In genomic region chr3:193554790-193555189, GRCh38 we compare ENCODE assay signal across 15 cellular contexts. TPM values are rescaled to one million over a fixed set of nuclear protein-coding genes. Genes with fewer than 3 reads are reported as not detected.
DNase-seq lines count a peak whose midpoint lies in the region; ATAC-seq, FAIRE-seq and TF ChIP-seq lines count a peak whose summit lies in the region.
"Had no signal": no experiment of that assay in that cellular context is flagged by ENCODE, and none has a peak within 500 bp of the region (broad histone marks: within the 10 kb centered on the region; RNA-seq: fewer than 3 reads in every experiment).

A gene with protein sequence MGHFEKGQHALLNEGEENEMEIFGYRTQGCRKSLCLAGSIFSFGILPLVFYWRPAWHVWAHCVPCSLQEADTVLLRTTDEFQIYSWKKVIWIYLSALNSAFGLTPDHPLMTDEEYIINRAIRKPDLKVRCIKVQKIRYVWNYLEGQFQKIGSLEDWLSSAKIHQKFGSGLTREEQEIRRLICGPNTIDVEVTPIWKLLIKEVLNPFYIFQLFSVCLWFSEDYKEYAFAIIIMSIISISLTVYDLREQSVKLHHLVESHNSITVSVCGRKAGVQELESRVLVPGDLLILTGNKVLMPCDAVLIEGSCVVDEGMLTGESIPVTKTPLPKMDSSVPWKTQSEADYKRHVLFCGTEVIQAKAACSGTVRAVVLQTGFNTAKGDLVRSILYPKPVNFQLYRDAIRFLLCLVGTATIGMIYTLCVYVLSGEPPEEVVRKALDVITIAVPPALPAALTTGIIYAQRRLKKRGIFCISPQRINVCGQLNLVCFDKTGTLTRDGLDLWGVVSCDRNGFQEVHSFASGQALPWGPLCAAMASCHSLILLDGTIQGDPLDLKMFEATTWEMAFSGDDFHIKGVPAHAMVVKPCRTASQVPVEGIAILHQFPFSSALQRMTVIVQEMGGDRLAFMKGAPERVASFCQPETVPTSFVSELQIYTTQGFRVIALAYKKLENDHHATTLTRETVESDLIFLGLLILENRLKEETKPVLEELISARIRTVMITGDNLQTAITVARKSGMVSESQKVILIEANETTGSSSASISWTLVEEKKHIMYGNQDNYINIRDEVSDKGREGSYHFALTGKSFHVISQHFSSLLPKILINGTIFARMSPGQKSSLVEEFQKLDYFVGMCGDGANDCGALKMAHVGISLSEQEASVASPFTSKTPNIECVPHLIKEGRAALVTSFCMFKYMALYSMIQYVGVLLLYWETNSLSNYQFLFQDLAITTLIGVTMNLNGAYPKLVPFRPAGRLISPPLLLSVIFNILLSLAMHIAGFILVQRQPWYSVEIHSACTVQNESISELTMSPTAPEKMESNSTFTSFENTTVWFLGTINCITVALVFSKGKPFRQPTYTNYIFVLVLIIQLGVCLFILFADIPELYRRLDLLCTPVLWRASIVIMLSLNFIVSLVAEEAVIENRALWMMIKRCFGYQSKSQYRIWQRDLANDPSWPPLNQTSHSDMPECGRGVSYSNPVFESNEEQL (minus strand): TSS chr3:193554895. CDS start chr3:193554799, 96 bp downstream.

- peak; percentile 59 for ATAC-seq in lung (ENCODE audit: insufficient read depth, low FRiP score)

- intact Hi-C loops in sigmoid colon (cut with DNase I), result no loop called here
- intact Hi-C loops in activated CD4-positive, alpha-beta T cell treated with anti-CD3 and anti-CD28 coated beads, Interleukin-2, amount 10 ng/mL, durations not matched to agents 24 days and 14 days (cut with micrococcal nuclease), result no loop called here

- no peak within 1 kb of the TSS for H3K14ac ChIP-seq in H1 (ENCODE audit: insufficient read length)

- H3K27ac ChIP-seq in H1 (ENCODE audit: low read depth, low read length), result no peak within 1 kb of the TSS
- peak within 1 kb of the TSS in 1 of 2 donors; percentile 71 for H3K27ac ChIP-seq in lung (ENCODE audit: low read depth in 1 of 2, low read length in 1 of 2)
- no peak within 1 kb of the TSS for H3K27ac ChIP-seq in smooth muscle cell (ENCODE audit: low read depth)
- no peak within 1 kb of the TSS for H3K27ac ChIP-seq in sigmoid colon
- H3K27ac ChIP-seq: esophagus muscularis mucosa had no signal

- H3K18ac ChIP-seq in H1 (ENCODE audit: extremely low read depth, low read length), result no peak within 1 kb of the TSS

- H3K9ac ChIP-seq in H1 (replicated peaks in 1 of 4; ENCODE audit: extremely low read depth in 1 of 4, low read depth in 3 of 4, low read length in 3 of 4), result no peak within 1 kb of the TSS
- no peak within 1 kb of the TSS for H3K9ac ChIP-seq in smooth muscle cell (ENCODE audit: low read depth)

- H4K91ac ChIP-seq in H1 (replicated peaks; ENCODE audit: insufficient read length, low read length), result no peak within 1 kb of the TSS

- no peak within 1 kb of the TSS for H3K4me3 ChIP-seq in H1 (ENCODE audit: extremely low read depth in 1 of 4, insufficient read depth in 2 of 4, low read depth in 3 of 4, low read length in 4 of 4)
- H3K4me3 ChIP-seq in lung, result peak within 1 kb of the TSS; percentile 32
- peak within 1 kb of the TSS; percentile 34 for H3K4me3 ChIP-seq in smooth muscle cell
- no peak within 1 kb of the TSS for H3K4me3 ChIP-seq in sigmoid colon
- H3K4me3 ChIP-seq: esophagus muscularis mucosa had no signal

- H3K4me3 Mint-ChIP-seq in osteocyte (ENCODE audit: unreplicated experiment), result no peak within 1 kb of the TSS
- H3K4me3 Mint-ChIP-seq in activated CD4-positive, alpha-beta T cell treated with anti-CD3 and anti-CD28 coated beads, Interleukin-2, amount 10 ng/mL, durations not matched to agents 24 days and 14 days, result no peak within 1 kb of the TSS

- no peaks in the 10 kb centered on the region for H3K36me3 Mint-ChIP-seq in osteocyte (ENCODE audit: unreplicated experiment)
- no peaks in the 10 kb centered on the region for H3K36me3 Mint-ChIP-seq in activated CD4-positive, alpha-beta T cell treated with anti-CD3 and anti-CD28 coated beads, Interleukin-2, amount 10 ng/mL, durations not matched to agents 24 days and 14 days (ENCODE audit: low read depth)

- TF ChIP-seq EP300 in H1 (IDR thresholded peaks at IDR 0.05; ENCODE audit: borderline replicate concordance in 1 of 2, low read depth in 2 of 2, low read length in 2 of 2) (no peak), sigmoid colon (IDR thresholded peaks at IDR 0.05) (no peak)

- no peak within 1 kb of the TSS for H3K23ac ChIP-seq in H1 (ENCODE audit: insufficient read length)

- TF ChIP-seq RAD21 in H1 (IDR thresholded peaks at IDR 0.05 in 1 of 2, conservative IDR thresholded peaks at IDR 0.05 in 1 of 2; ENCODE audit: low read depth in 2 of 2, low read length in 2 of 2), result no peak

- H3K27me3 Mint-ChIP-seq in osteocyte (ENCODE audit: unreplicated experiment), result peaks cover 30% of the 10 kb centered on the region
- no peaks in the 10 kb centered on the region for H3K27me3 Mint-ChIP-seq in activated CD4-positive, alpha-beta T cell treated with anti-CD3 and anti-CD28 coated beads, Interleukin-2, amount 10 ng/mL, durations not matched to agents 24 days and 14 days

- no peak within 1 kb of the TSS for H2BK12ac ChIP-seq in H1 (ENCODE audit: low read depth, low read length)

- H2BK15ac ChIP-seq in H1 (ENCODE audit: low read length), result no peak within 1 kb of the TSS

- peak within 1 kb of the TSS; percentile 12 to 50; a peak in 1 of 4 replicates for H3K4me2 ChIP-seq in H1 (ENCODE audit: insufficient read depth in 1 of 2, low read depth in 2 of 2, low read length in 2 of 2)
- H3K4me2 ChIP-seq in smooth muscle cell, result no peak within 1 kb of the TSS

- no peak within 1 kb of the TSS for H3K56ac ChIP-seq in H1 (replicated peaks; ENCODE audit: insufficient read length, low read depth, low read length)

- no peak within 1 kb of the TSS for H2BK5ac ChIP-seq in H1 (ENCODE audit: low read depth, low read length)

- H3K27ac Mint-ChIP-seq in osteocyte (ENCODE audit: unreplicated experiment), result no peak within 1 kb of the TSS
- no peak within 1 kb of the TSS for H3K27ac Mint-ChIP-seq in activated CD4-positive, alpha-beta T cell treated with anti-CD3 and anti-CD28 coated beads, Interleukin-2, amount 10 ng/mL, durations not matched to agents 24 days and 14 days
- H3K27ac Mint-ChIP-seq: activated T-helper 2 cell treated with anti-CD3 and anti-CD28 coated beads, Interferon-gamma antibody, Interleukin-2, Interleukin-4, amounts not matched to agents 10 μg/mL and 5 μg/mL and 100 μg/mL, durations not matched to agents 14 hours and 24 hours and 36 hours had no signal

- 70% methylated on average over 8 of the region's 8 CpGs; no CpG with 5 or more reads in 1 of the 2 experiments for WGBS in H1 (ENCODE audit: extremely low coverage in 1 of 2, insufficient coverage in 1 of 2, insufficient read length in 1 of 2, insufficient replicate concordance in 2 of 2, low coverage in 1 of 2, low lambda C conversion rate in 2 of 2, missing lambda C conversion rate in 1 of 2), 2 experiments
- WGBS in lung, 2 donors, result 44 to 52% methylated on average over 8 of the region's 8 CpGs
- WGBS in smooth muscle cell (ENCODE audit: low lambda C conversion rate), result 42% methylated on average over 8 of the region's 8 CpGs
- WGBS in sigmoid colon, 2 donors, result 9 to 41% methylated on average over 8 of the region's 8 CpGs

- TF ChIP-seq POLR2A in H1 (IDR thresholded peaks at IDR 0.05; ENCODE audit: control extremely low read depth in 1 of 2, low read depth in 2 of 2, low read length in 2 of 2), result no peak
- TF ChIP-seq POLR2A in sigmoid colon (IDR thresholded peaks at IDR 0.05), result peak in 1 of 2 donors; percentile 41

- DNase-seq in LoVo (ENCODE audit: low spot score) (peak; percentile 24), H1 (ENCODE audit: low read depth in 1 of 2, low spot score in 2 of 2) (peak in 1 of 2 experiments; percentile 54), lung (ENCODE audit: low spot score) (peak; percentile 72), smooth muscle cell (lab: John Stamatoyannopoulos, UW; ENCODE audit: unreplicated experiment) (no peak), sigmoid colon (no peak), activated gamma-delta T cell (lab: John Stamatoyannopoulos, UW) (no peak), osteocyte (ENCODE audit: extremely low spot score, unreplicated experiment) (no peak)
- DNase-seq in activated CD4-positive, alpha-beta T cell treated with anti-CD3 and anti-CD28 coated beads, Interleukin-2, amount 10 ng/mL, durations not matched to agents 24 days and 14 days, result no peak
- DNase-seq: activated CD4-positive, alpha-beta T cell treated with anti-CD3 and anti-CD28 coated beads, Interleukin-2, amount 50 U/mL, for 1 hour; KG1; NCI-H1930; stimulated activated CD4-positive, alpha-beta T cell treated with anti-CD3 and anti-CD28 coated beads, Interleukin-4, amount 100 ng/mL, for 24 hours; stimulated activated naive CD4-positive, alpha-beta T cell had no signal

- H3K79me2 ChIP-seq in H1 (ENCODE audit: control insufficient read depth in 1 of 2, insufficient read depth in 2 of 2, low read length in 2 of 2), result no peaks in the 10 kb centered on the region
- H3K79me2 ChIP-seq in smooth muscle cell (ENCODE audit: low read depth), result no peaks in the 10 kb centered on the region

- POLR2A ChIA-PET in H1 (lab: Charles Lee; ENCODE audit: partially characterized antibody), result no interaction called here

- H4K8ac ChIP-seq in H1 (ENCODE audit: extremely low read depth, insufficient read depth, low read length), result no peak within 1 kb of the TSS; the same call in 1 of the 2 replicates

- no peaks in the 10 kb centered on the region for H3K9me3 Mint-ChIP-seq in osteocyte (ENCODE audit: unreplicated experiment)
- H3K9me3 Mint-ChIP-seq in activated CD4-positive, alpha-beta T cell treated with anti-CD3 and anti-CD28 coated beads, Interleukin-2, amount 10 ng/mL, durations not matched to agents 24 days and 14 days, result no peaks in the 10 kb centered on the region
- H3K9me3 Mint-ChIP-seq: activated T-helper 2 cell treated with anti-CD3 and anti-CD28 coated beads, Interferon-gamma antibody, Interleukin-2, Interleukin-4, amounts not matched to agents 10 μg/mL and 5 μg/mL and 100 μg/mL, durations not matched to agents 14 hours and 24 hours and 36 hours had no signal

- H3K79me1 ChIP-seq in H1 (ENCODE audit: low read depth, low read length), result no peaks in the 10 kb centered on the region

- H2BK20ac ChIP-seq in H1 (ENCODE audit: low read length), result no peak within 1 kb of the TSS

- H2AK5ac ChIP-seq in H1 (ENCODE audit: low read depth, low read length), result no peak within 1 kb of the TSS

- CTCF ChIA-PET in H1 (lab: Charles Lee; ENCODE audit: partially characterized antibody), result interaction anchor here (0.5 to 1.3 kb wide), 4 partner anchors 78 to 400 kb away, joined by 3 to 4 read pairs (median 4); no protein-coding TSS in a partner anchor

- no peaks in the 10 kb centered on the region for H3K27me3 ChIP-seq in H1 (replicated peaks in 1 of 4; ENCODE audit: control insufficient read depth in 3 of 4, extremely low read depth in 1 of 4, insufficient read depth in 3 of 4, low read length in 3 of 4)
- no peaks in the 10 kb centered on the region for H3K27me3 ChIP-seq in lung (ENCODE audit: control insufficient read depth, insufficient read depth)
- no peaks in the 10 kb centered on the region for H3K27me3 ChIP-seq in smooth muscle cell (ENCODE audit: low read depth)
- no peaks in the 10 kb centered on the region for H3K27me3 ChIP-seq in sigmoid colon
- H3K27me3 ChIP-seq: esophagus muscularis mucosa had no signal

- no peaks in the 10 kb centered on the region for H4K20me1 ChIP-seq in H1 (replicated peaks in 1 of 2; ENCODE audit: control insufficient read depth in 1 of 2, insufficient read depth in 2 of 2, low read length in 2 of 2)
- H4K20me1 ChIP-seq in smooth muscle cell (ENCODE audit: low read depth), result no peaks in the 10 kb centered on the region

- peak; percentile 45 for FAIRE-seq in H1 (lab: Jason Lieb, UNC)

- H3K4me1 ChIP-seq in H1 (replicated peaks in 1 of 4; ENCODE audit: control insufficient read depth in 3 of 4, insufficient read depth in 4 of 4, low read length in 3 of 4) (peaks cover 0 to 4% (median 0%) of the 10 kb centered on the region in 4 experiments; a peak in 2 of 7 replicates), lung (ENCODE audit: control insufficient read depth in 2 of 2, insufficient read depth in 2 of 2, low read length in 2 of 2) (no peaks in the 10 kb centered on the region), smooth muscle cell (ENCODE audit: low read depth) (peaks cover 5% of the 10 kb centered on the region), sigmoid colon (no peaks in the 10 kb centered on the region)
- H3K4me1 ChIP-seq: esophagus muscularis mucosa had no signal

- no peak within 1 kb of the TSS for H3K4ac ChIP-seq in H1 (replicated peaks; ENCODE audit: insufficient read length, low read depth, low read length)

- H4K5ac ChIP-seq in H1 (ENCODE audit: insufficient read length, low read depth, low read length), result no peak within 1 kb of the TSS

- H3K4me1 Mint-ChIP-seq in osteocyte (ENCODE audit: unreplicated experiment), result no peaks in the 10 kb centered on the region
- no peaks in the 10 kb centered on the region for H3K4me1 Mint-ChIP-seq in activated CD4-positive, alpha-beta T cell treated with anti-CD3 and anti-CD28 coated beads, Interleukin-2, amount 10 ng/mL, durations not matched to agents 24 days and 14 days

- peak within 1 kb of the TSS; percentile 93 for H2AFZ ChIP-seq in H1 (ENCODE audit: low read length)
- H2AFZ ChIP-seq in smooth muscle cell (ENCODE audit: low read depth), result no peak within 1 kb of the TSS

- H3K23me2 ChIP-seq in H1 (ENCODE audit: low read depth, low read length), result no peaks in the 10 kb centered on the region

- H3F3A ChIP-seq in smooth muscle cell (ENCODE audit: low read depth), result no peaks in the 10 kb centered on the region

- H2BK120ac ChIP-seq in H1 (replicated peaks; ENCODE audit: low read depth, low read length), result no peak within 1 kb of the TSS

- TF ChIP-seq CTCF in H1 (IDR thresholded peaks at IDR 0.05; ENCODE audit: control extremely low read depth in 1 of 3, insufficient read depth in 1 of 3, low read depth in 1 of 3, low read length in 3 of 3) (no peak), lung (IDR thresholded peaks at IDR 0.05; ENCODE audit: control extremely low read depth, extremely low read depth) (no peak), smooth muscle cell (IDR thresholded peaks at IDR 0.05; ENCODE audit: borderline replicate concordance, insufficient read depth, poor library complexity, severe bottlenecking) (no peak), sigmoid colon (IDR thresholded peaks at IDR 0.05) (no peak), osteocyte (IDR thresholded peaks at IDR 0.05) (no peak)

- H3K36me3 ChIP-seq in H1 (ENCODE audit: control insufficient read depth in 2 of 4, insufficient read depth in 4 of 4, low read length in 3 of 4) (no peaks in the 10 kb centered on the region), lung (ENCODE audit: control insufficient read depth in 2 of 2, insufficient read depth in 2 of 2, low read length in 2 of 2) (no peaks in the 10 kb centered on the region), smooth muscle cell (ENCODE audit: low read depth) (no peaks in the 10 kb centered on the region), sigmoid colon (no peaks in the 10 kb centered on the region)
- H3K36me3 ChIP-seq: esophagus muscularis mucosa had no signal

- no peaks in the 10 kb centered on the region for H3K9me3 ChIP-seq in H1 (ENCODE audit: insufficient read depth in 2 of 2, low read depth in 1 of 2, low read length in 1 of 2)
- no peaks in the 10 kb centered on the region for H3K9me3 ChIP-seq in lung (ENCODE audit: control insufficient read depth in 2 of 2, insufficient read depth in 1 of 2, low read length in 1 of 2)
- no peaks in the 10 kb centered on the region for H3K9me3 ChIP-seq in smooth muscle cell (replicated peaks; ENCODE audit: low read depth)
- H3K9me3 ChIP-seq in sigmoid colon, result no peaks in the 10 kb centered on the region
- H3K9me3 ChIP-seq: esophagus muscularis mucosa had no signal

RNA-seq across cellular contexts. Expression of the gene that starts here (rescaled TPM):
- total RNA-seq in H1 (2021; fragmentation: NEBNext Ultra II Directional; extraction: Animal tissue kit (Norgen Biotek cat#: 25700)), result not detected in 2 replicates
- polyA plus RNA-seq in H1 (2011; rRNA removed), result 0.06 and 0.12 TPM in 2 replicates
- polyA plus RNA-seq in H1 (2011; cell fraction: cytosol; rRNA removed), result 0.06 TPM
- 0.09 TPM for polyA plus RNA-seq in H1 (2011; cell fraction: nucleus; rRNA removed)
- polyA plus RNA-seq in H1 (2012, experiment 1 of 2), result 0.12 to 0.19 TPM in 2 of 4 replicates, not detected in the others
- not detected for polyA plus RNA-seq in H1 (2012, experiment 2 of 2)
- polyA plus RNA-seq in H1 (2013, experiment 1 of 2), result 0.04 TPM
- polyA plus RNA-seq in H1 (2013, experiment 2 of 2), result 0.04 TPM
- 0.06 and 0.22 TPM in 2 replicates for polyA minus RNA-seq in H1 (2011; rRNA and poly(A)+ RNA removed)
- polyA minus RNA-seq in H1 (2011; cell fraction: cytosol; rRNA and poly(A)+ RNA removed), result not detected
- polyA minus RNA-seq in H1 (2011; cell fraction: nucleus; rRNA and poly(A)+ RNA removed), result not detected
- total RNA-seq in lung, result 100 to 1,000 TPM; 114 to 202 TPM
- polyA plus RNA-seq in lung, result 10 to 100 TPM; 25.5 to 57.3 TPM
- total RNA-seq in smooth muscle cell, result 0.27 and 2.4 TPM in 2 replicates
- polyA plus RNA-seq in smooth muscle cell, result 0.46 and 0.50 TPM in 2 replicates
- total RNA-seq in sigmoid colon, result 1 to 10 TPM in 1 of 4 donors, under 1 TPM in 2, not detected in 1; 0.49 to 2.9 (median 0.55) TPM
- polyA plus RNA-seq in sigmoid colon, result 1 to 10 TPM in 1 of 3 donors, under 1 TPM in 1, not detected in 1; 0.60 to 3.0 TPM
- total RNA-seq in osteocyte, result 0.27 TPM in 1 of 2 replicates, not detected in the other
- 0.88 and 2.1 TPM in 2 replicates for total RNA-seq in activated CD4-positive, alpha-beta T cell treated with anti-CD3 and anti-CD28 coated beads, Interleukin-2, amount 10 ng/mL, durations not matched to agents 24 days and 14 days

Comparison
In these comparisons a context has a peak if more than half of its experiments do, and no peak if none do; other contexts are left out.
1. RNA of the gene that starts here (total RNA-seq): 114 to 202 TPM in lung; 0.88 to 2.1 TPM in activated CD4-positive, alpha-beta T cell treated with anti-CD3 and anti-CD28 coated beads, Interleukin-2, amount 10 ng/mL, durations not matched to agents 24 days and 14 days, 0.49 to 2.9 TPM in sigmoid colon, 0.27 to 2.4 TPM in smooth muscle cell, 0.27 TPM in osteocyte and not detected in H1; every median in the first group is over 10 times any median in the second.
2. RNA of the gene that starts here (polyA plus RNA-seq): 25.5 to 57.3 TPM in lung; 0.60 to 3.0 TPM in sigmoid colon, 0.46 to 0.50 TPM in smooth muscle cell and 0.04 to 0.19 TPM in H1; every median in the first group is over 4 times any median in the second.
3. DNase-seq: peak in LoVo (single experiment) and lung (single experiment); none in smooth muscle cell (single experiment), sigmoid colon (single experiment), activated gamma-delta T cell (single experiment), osteocyte (single experiment) and activated CD4-positive, alpha-beta T cell treated with anti-CD3 and anti-CD28 coated beads, Interleukin-2, amount 10 ng/mL, durations not matched to agents 24 days and 14 days (single experiment).
4. H3K4me3 ChIP-seq: peak in lung (single experiment) and smooth muscle cell (single experiment); none in H1 (0 of 4) and sigmoid colon (0 of 4).